In the genomic region with DNA sequence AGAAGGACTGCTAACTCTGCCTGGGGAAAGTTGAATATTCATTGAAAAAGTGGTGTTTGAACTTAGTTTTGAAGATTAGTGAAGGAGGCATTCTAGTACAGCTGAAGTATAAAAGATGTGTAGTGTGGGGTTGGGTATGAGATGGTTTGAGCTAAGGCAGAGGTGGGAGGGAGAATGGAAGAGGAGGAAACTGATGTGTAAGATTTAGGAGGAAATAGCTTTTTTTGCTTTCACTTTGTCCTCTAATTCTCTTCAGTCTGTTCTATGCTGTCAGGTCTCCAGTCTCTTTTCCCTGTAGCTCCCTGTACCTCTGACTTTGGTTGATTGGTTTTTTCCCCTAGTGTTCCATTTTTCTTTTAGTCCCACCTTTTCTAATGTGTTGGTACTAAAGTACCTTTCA, we compare ENCODE assay signal across 1 cellular context.
TF ChIP-seq lines count a peak whose summit lies in the region.

No MANE protein-coding gene starts in this region.

TF ChIP-seq in SK-N-SH, 30 proteins besides CTCF, POLR2A, EP300 and RAD21 (continued from another document):
- TF ChIP-seq, protein P1, sequence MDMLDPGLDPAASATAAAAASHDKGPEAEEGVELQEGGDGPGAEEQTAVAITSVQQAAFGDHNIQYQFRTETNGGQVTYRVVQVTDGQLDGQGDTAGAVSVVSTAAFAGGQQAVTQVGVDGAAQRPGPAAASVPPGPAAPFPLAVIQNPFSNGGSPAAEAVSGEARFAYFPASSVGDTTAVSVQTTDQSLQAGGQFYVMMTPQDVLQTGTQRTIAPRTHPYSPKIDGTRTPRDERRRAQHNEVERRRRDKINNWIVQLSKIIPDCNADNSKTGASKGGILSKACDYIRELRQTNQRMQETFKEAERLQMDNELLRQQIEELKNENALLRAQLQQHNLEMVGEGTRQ (IDR thresholded peaks at IDR 0.05; ENCODE audit: borderline replicate concordance, low read depth, low read length) = no peak
- TF ChIP-seq, protein P2, sequence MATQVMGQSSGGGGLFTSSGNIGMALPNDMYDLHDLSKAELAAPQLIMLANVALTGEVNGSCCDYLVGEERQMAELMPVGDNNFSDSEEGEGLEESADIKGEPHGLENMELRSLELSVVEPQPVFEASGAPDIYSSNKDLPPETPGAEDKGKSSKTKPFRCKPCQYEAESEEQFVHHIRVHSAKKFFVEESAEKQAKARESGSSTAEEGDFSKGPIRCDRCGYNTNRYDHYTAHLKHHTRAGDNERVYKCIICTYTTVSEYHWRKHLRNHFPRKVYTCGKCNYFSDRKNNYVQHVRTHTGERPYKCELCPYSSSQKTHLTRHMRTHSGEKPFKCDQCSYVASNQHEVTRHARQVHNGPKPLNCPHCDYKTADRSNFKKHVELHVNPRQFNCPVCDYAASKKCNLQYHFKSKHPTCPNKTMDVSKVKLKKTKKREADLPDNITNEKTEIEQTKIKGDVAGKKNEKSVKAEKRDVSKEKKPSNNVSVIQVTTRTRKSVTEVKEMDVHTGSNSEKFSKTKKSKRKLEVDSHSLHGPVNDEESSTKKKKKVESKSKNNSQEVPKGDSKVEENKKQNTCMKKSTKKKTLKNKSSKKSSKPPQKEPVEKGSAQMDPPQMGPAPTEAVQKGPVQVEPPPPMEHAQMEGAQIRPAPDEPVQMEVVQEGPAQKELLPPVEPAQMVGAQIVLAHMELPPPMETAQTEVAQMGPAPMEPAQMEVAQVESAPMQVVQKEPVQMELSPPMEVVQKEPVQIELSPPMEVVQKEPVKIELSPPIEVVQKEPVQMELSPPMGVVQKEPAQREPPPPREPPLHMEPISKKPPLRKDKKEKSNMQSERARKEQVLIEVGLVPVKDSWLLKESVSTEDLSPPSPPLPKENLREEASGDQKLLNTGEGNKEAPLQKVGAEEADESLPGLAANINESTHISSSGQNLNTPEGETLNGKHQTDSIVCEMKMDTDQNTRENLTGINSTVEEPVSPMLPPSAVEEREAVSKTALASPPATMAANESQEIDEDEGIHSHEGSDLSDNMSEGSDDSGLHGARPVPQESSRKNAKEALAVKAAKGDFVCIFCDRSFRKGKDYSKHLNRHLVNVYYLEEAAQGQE (IDR thresholded peaks at IDR 0.05; ENCODE audit: low read depth, low read length) = no peak
